In genomic region chr20:34675993-34676641, GRCh38 we compare ENCODE assay signal across 1 cellular context.
TF ChIP-seq lines count a peak whose summit lies in the region.

No MANE protein-coding gene starts in this region.

TF ChIP-seq in HepG2, 621 proteins besides CTCF, POLR2A, EP300 and RAD21 (continued from another document):
- no peak for TF ChIP-seq ELK4 (CRISPR knock-in tag; IDR thresholded peaks at IDR 0.05; ENCODE audit: borderline replicate concordance)
